In genomic region chr12:96244826-96245225, GRCh38 we compare ENCODE assay signal across 11 cellular contexts.
"Had no signal": no experiment of that assay in that cellular context is flagged by ENCODE, and none has a peak within 500 bp of the region (broad histone marks: within the 10 kb centered on the region; RNA-seq: fewer than 3 reads in every experiment).

No MANE protein-coding gene starts in this region.

- H3K79me2 ChIP-seq: parathyroid adenoma had no signal

- H3K4me1 ChIP-seq: ascending aorta, breast epithelium had no signal

- H3K27ac ChIP-seq: ascending aorta, neutrophil, parathyroid adenoma, tibial artery had no signal

- DNase-seq: activated naive CD4-positive, alpha-beta T cell treated with Interleukin-2 at 50 U/mL for 16 hours; cerebellar nuclear complex; left colon; mucosa of descending colon; naive thymus-derived CD8-positive, alpha-beta T cell; stimulated activated naive B cell treated with anti-CD40 and anti-IgM and Interleukin-4, amounts not matched to agents 10 μg/mL and 1 μg/mL and 100 μg/mL, for 72 hours; tibial artery had no signal

- ATAC-seq: left colon; mucosa of descending colon; naive thymus-derived CD8-positive, alpha-beta T cell; stimulated activated naive B cell treated with anti-CD40 and anti-IgM and Interleukin-4, amounts not matched to agents 10 μg/mL and 1 μg/mL and 100 μg/mL, for 72 hours had no signal

- H3K27me3 ChIP-seq: ascending aorta, breast epithelium, neutrophil had no signal

- H3K9me3 ChIP-seq: ascending aorta, breast epithelium, mucosa of descending colon, neutrophil, tibial artery had no signal

- H3K36me3 ChIP-seq: breast epithelium had no signal

- H3K4me3 ChIP-seq: ascending aorta, breast epithelium, mucosa of descending colon, tibial artery had no signal

- H2AFZ ChIP-seq: parathyroid adenoma had no signal
